In the genomic region with DNA sequence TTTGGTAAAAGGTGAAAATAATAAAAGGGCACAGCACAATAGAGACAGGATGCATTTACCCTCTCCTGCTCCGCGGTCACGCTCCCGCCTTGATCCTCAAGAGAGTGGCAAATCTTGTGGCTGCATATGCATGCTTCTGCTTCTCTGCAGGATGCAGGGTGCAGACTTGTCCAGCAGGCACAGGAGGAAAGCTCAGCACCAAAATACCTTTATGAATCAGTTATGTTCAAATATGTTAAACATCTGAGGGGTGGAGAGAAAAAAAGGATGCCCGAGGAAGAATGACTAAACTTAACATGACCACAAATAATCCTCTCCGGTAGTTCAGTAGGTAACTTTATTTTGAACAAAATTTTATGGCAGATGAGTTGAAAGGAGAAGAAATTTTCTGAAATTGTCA, we compare ENCODE assay signal across 1 cellular context.
TF ChIP-seq lines count a peak whose summit lies in the region.

No MANE protein-coding gene starts in this region.

TF ChIP-seq in IMR-90, 13 proteins besides CTCF, POLR2A, EP300 and RAD21 (continued from another document):
- TF ChIP-seq MXI1 (IDR thresholded peaks at IDR 0.05; ENCODE audit: borderline replicate concordance, low read depth, low read length) (no peak), MAFK (IDR thresholded peaks at IDR 0.05; ENCODE audit: low read depth, low read length) (no peak), FOS (IDR thresholded peaks at IDR 0.05; ENCODE audit: low read depth, low read length) (no peak), SMC3 (IDR thresholded peaks at IDR 0.05; ENCODE audit: low read depth, low read length) (no peak), RFX5 (IDR thresholded peaks at IDR 0.05; ENCODE audit: low read depth, low read length) (no peak), MAZ (IDR thresholded peaks at IDR 0.05; ENCODE audit: borderline replicate concordance, low read depth, low read length) (no peak), CHD1 (IDR thresholded peaks at IDR 0.05; ENCODE audit: low read depth, low read length) (no peak)
